In genomic region chr15:52783929-52784798, GRCh38 we compare ENCODE assay signal across 8 cellular contexts. TPM values are rescaled to one million over a fixed set of nuclear protein-coding genes. Genes with fewer than 3 reads are reported as not detected.
DNase-seq lines count a peak whose midpoint lies in the region; ATAC-seq and TF ChIP-seq lines count a peak whose summit lies in the region.

No MANE protein-coding gene starts in this region.

- no peak overlapping the region for H4K5ac ChIP-seq in H9 (ENCODE audit: insufficient read length, low read depth, low read length)

- TF ChIP-seq CTCF in 22Rv1 (IDR thresholded peaks at IDR 0.05) (peak; percentile 77), H9 (conservative IDR thresholded peaks at IDR 0.05) (peak; percentile 97), PC-9 (conservative IDR thresholded peaks at IDR 0.05) (no peak)

- peaks cover 0 to under 1% of the 10 kb centered on the region in 2 experiments; a peak in 2 of 5 replicates for H3K9me3 Mint-ChIP-seq in H9

- CTCF ChIA-PET in PC-9 (lab: Charles Lee) = no interaction called here

- no peak overlapping the region for H2BK20ac ChIP-seq in H9 (ENCODE audit: low read depth, low read length, poor library complexity, severe bottlenecking)

- no peak overlapping the region for H4K8ac ChIP-seq in H9 (replicated peaks; ENCODE audit: insufficient read length, low read depth, low read length)

- H2BK15ac ChIP-seq in H9 (ENCODE audit: low read depth, low read length) = no peak overlapping the region

- H2AFZ ChIP-seq in H9 (ENCODE audit: low read length) (no peak overlapping the region), PC-9 (no peak overlapping the region)

- peaks cover 0 to 19% (median 0%) of the 10 kb centered on the region in 3 experiments; a peak in 2 of 7 replicates for H3K36me3 Mint-ChIP-seq in H9 (ENCODE audit: insufficient read depth in 1 of 3, low read depth in 3 of 3)

- H3K36me3 ChIP-seq in PC-9 (ENCODE audit: low read depth) = no peaks in the 10 kb centered on the region

- WGBS in H9 (ENCODE audit: extremely low coverage, insufficient read length, low lambda C conversion rate) = no CpG with 5 or more reads among the region's 57 CpGs

- peaks cover 35% of the 10 kb centered on the region for H3K23me2 ChIP-seq in H9 (ENCODE audit: insufficient read length, low read depth, low read length, poor library complexity, severe bottlenecking)

- no peaks in the 10 kb centered on the region for H3K79me1 ChIP-seq in H9 (ENCODE audit: insufficient read depth, low read depth, low read length, poor library complexity, severe bottlenecking)

- H3K4me1 ChIP-seq in H9 (ENCODE audit: insufficient read depth, low read length) = peaks cover 7% of the 10 kb centered on the region; the same call in 1 of the 2 replicates
- H3K4me1 ChIP-seq in PC-9 (replicated peaks; ENCODE audit: insufficient read depth) = no peaks in the 10 kb centered on the region

- peak overlapping the region; percentile 68 for H3K4me2 ChIP-seq in H9 (ENCODE audit: insufficient read depth, insufficient read length, low read length)
- no peak overlapping the region for H3K4me2 ChIP-seq in PC-9

- H3K79me2 ChIP-seq in H9 (ENCODE audit: insufficient read depth, low read length) = no peaks in the 10 kb centered on the region
- H3K79me2 ChIP-seq in PC-9 (ENCODE audit: low read depth) = no peaks in the 10 kb centered on the region

- H2BK12ac ChIP-seq in H9 (ENCODE audit: insufficient read length, low read depth, low read length) = no peak overlapping the region

- ATAC-seq in left colon (peak; percentile 53), GM18868 (IDR thresholded peaks at IDR 0.05; ENCODE audit: unreplicated experiment) (no peak)

- H3K27ac ChIP-seq in 22Rv1 (no peak overlapping the region), H9 (ENCODE audit: insufficient read length, low read depth, low read length) (no peak overlapping the region), PC-9 (no peak overlapping the region)

- no TSS peak for BruUV-seq in PC-9 (replicated peaks; lab: Mats Ljungman, UMichigan)

- H3K4me3 Mint-ChIP-seq in H9 = peak overlapping the region; percentile 65 to 84

- no peak overlapping the region for H2BK120ac ChIP-seq in H9 (ENCODE audit: low read depth, low read length, poor library complexity, severe bottlenecking)

- H3K23ac ChIP-seq in H9 (ENCODE audit: insufficient read length, low read depth, low read length) = no peak overlapping the region

- H2AK5ac ChIP-seq in H9 (ENCODE audit: insufficient read length, low read length) = no peak overlapping the region

- no peak overlapping the region for H3K56ac ChIP-seq in H9 (ENCODE audit: insufficient read length, low read depth, low read length)

- no peak overlapping the region for H4K91ac ChIP-seq in H9 (ENCODE audit: insufficient read length, low read depth, low read length)

- no peaks in the 10 kb centered on the region for H3K9me3 ChIP-seq in H9 (ENCODE audit: control insufficient read depth, low read depth, low read length)
- H3K9me3 ChIP-seq in PC-9 (ENCODE audit: insufficient read depth, low read depth) = no peaks in the 10 kb centered on the region

- H3K27ac Mint-ChIP-seq in H9 = peak overlapping the region in 1 of 3 experiments; percentile 57; a peak in 1 of 7 replicates

- intact Hi-C loops in left colon (cut with DNase I, micrococcal nuclease) (loop anchor here in 1 of 2 donors (5.0 kb wide), 1 partner anchor 413 kb away; no protein-coding TSS in a partner anchor), PC-9 (cut with micrococcal nuclease; ENCODE audit: unreplicated experiment) (loop anchor here (5.0 kb wide), 1 partner anchor 933 kb away; no protein-coding TSS in a partner anchor)

- POLR2A ChIA-PET in PC-9 (lab: Charles Lee; ENCODE audit: unreplicated experiment) = no interaction called here

- H3K18ac ChIP-seq in H9 (ENCODE audit: insufficient read length, low read depth, low read length) = no peak overlapping the region

- no peaks in the 10 kb centered on the region for H3F3A ChIP-seq in PC-9 (ENCODE audit: insufficient read depth, low read depth)

- peaks cover 49% of the 10 kb centered on the region for H3K27me3 ChIP-seq in H9 (ENCODE audit: insufficient read depth, low read length)
- peaks cover 16% of the 10 kb centered on the region; the same call in 1 of the 2 replicates for H3K27me3 ChIP-seq in PC-9 (ENCODE audit: insufficient read depth, low read depth)

- no peak overlapping the region for H3K9ac ChIP-seq in H9 (ENCODE audit: extremely low read depth, insufficient read length, low read length)

- H2BK5ac ChIP-seq in H9 (ENCODE audit: insufficient read length, low read length) = no peak overlapping the region

- H3K27me3 Mint-ChIP-seq in H9 (ENCODE audit: low read depth) = peaks cover 58% of the 10 kb centered on the region

- DNase-seq in H9 (peak; percentile 80), left colon (no peak), NCI-H1694 treated with DMSO at 0.1 percent for 48 hours (lab: John Stamatoyannopoulos, UW) (no peak), PC-9 (no peak)
- DNase-seq in activated T-cell treated with anti-CD3 and anti-CD28 coated beads, Interleukin-2, amount 50 U/mL, for 48 hours = peak; percentile 64 to 69
- DNase-seq in stimulated activated naive CD4-positive, alpha-beta T cell treated with Interleukin-2 at 50 U/mL for 16 hours (lab: John Stamatoyannopoulos, UW) = no peak

- H3K4me3 ChIP-seq in PC-9 = no peak overlapping the region

- no peaks in the 10 kb centered on the region for H3K9me2 ChIP-seq in PC-9 (ENCODE audit: insufficient read depth)

- H4K20me1 ChIP-seq in H9 (ENCODE audit: control insufficient read depth, insufficient read depth, insufficient read length) (no peaks in the 10 kb centered on the region), PC-9 (ENCODE audit: insufficient read depth) (no peaks in the 10 kb centered on the region)

- H3T11ph ChIP-seq in H9 (ENCODE audit: low read length) = no peak overlapping the region

- no peak overlapping the region for H3K4ac ChIP-seq in H9 (ENCODE audit: low read depth, low read length)

- peaks cover 55 to 73% of the 10 kb centered on the region in 2 experiments for H3K4me1 Mint-ChIP-seq in H9

- no peak overlapping the region for H3K14ac ChIP-seq in H9 (ENCODE audit: insufficient read depth, low read length)

RNA-seq across cellular contexts. Expression of gene ONECUT1, which starts 6.0 kb away (rescaled TPM):
- 14.0 and 14.1 TPM in 2 replicates for total RNA-seq in H9 (2021)
- not detected for total RNA-seq in left colon
- not detected in 2 replicates for total RNA-seq in PC-9 (2021)

Comparison
In these comparisons a context has a peak if more than half of its experiments do, and no peak if none do; other contexts are left out.
1. DNase-seq: peak in H9 (single experiment) and activated T-cell treated with anti-CD3 and anti-CD28 coated beads, Interleukin-2, amount 50 U/mL, for 48 hours (2 of 2); none in left colon (0 of 2), NCI-H1694 treated with DMSO at 0.1 percent for 48 hours (single experiment), PC-9 (0 of 2) and stimulated activated naive CD4-positive, alpha-beta T cell treated with Interleukin-2 at 50 U/mL for 16 hours (single experiment).
2. RNA of gene ONECUT1, which starts 6.0 kb away (total RNA-seq): 14.0 to 14.1 TPM in H9; not detected in left colon and not detected in PC-9; every median in the first group is over 10 times any median in the second.